In the genomic region with DNA sequence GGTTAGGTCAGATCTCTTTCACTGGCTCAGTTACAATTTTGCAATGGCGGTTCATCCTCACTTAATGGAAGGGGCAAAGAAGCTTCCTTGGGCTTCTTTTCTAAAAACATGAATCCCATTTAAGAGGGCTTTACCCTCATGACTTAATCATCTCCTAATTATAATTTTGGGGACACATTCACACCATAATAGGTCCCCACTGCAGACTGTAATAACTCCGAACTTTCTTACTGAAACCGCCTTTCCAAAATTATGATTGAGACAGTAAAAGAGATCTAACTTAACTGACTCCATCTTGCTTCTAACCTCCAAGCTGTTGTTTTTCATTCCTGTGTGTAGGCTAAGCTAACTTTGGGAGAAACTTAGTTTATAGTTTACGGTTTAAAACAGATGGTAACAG, we compare ENCODE assay signal across 18 cellular contexts.
"Had no signal": no experiment of that assay in that cellular context is flagged by ENCODE, and none has a peak within 500 bp of the region (broad histone marks: within the 10 kb centered on the region; RNA-seq: fewer than 3 reads in every experiment).

No MANE protein-coding gene starts in this region.

- H3K27me3 ChIP-seq: Peyer's patch had no signal

- H3K4me1 ChIP-seq: Peyer's patch had no signal

- H3K27ac ChIP-seq: Peyer's patch had no signal

- FAIRE-seq: bronchial epithelial cell, TTC549 had no signal

- H3K9me3 ChIP-seq: Peyer's patch had no signal

- DNase-seq: activated B cell treated with CpG ODN at 0.5 μM for 24 hours; activated CD4-positive, alpha-beta T cell treated with anti-CD3 and anti-CD28 coated beads for 1 hour; activated CD4-positive, alpha-beta T cell treated with anti-CD3 and anti-CD28 coated beads, Interleukin-2, amount 10 ng/mL, durations not matched to agents 24 days and 14 days; activated gamma-delta T cell; activated T-cell treated with anti-CD3 and anti-CD28 coated beads for 4 hours; amygdala; central memory CD4-positive, alpha-beta T cell; Karpas-422; NCI-H1105 treated with DMSO at 0.1 percent for 48 hours; NCI-H1436 treated with DMSO at 0.1 percent for 48 hours; NCI-H187; NCI-H2081; NCI-H510A treated with DMSO at 0.1 percent for 48 hours; NCI-H69; Peyer's patch; SHP77 had no signal

- H3K36me3 ChIP-seq: Peyer's patch had no signal

- H3K4me3 ChIP-seq: Peyer's patch had no signal
